Comparison of ENCODE assay signal across 20 cellular contexts in the genomic region with DNA sequence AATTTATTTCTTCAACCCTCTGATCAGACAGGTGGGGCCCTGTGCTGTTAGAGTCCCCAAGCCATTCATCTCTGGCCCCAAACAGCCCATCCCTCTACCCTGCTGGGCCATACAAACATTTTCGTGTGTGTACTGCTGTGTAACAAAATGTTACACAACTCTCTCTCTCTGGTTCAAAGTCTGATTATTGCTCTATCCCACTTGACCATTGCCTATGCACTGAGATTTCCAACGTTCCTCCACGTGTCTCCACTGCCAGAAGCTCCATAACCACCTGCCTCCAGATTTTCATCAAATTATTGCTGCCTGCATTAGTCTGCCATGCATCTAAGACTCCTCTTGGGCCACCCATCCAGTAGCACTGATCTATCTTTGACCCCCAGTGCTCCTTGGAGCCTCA.
DNase-seq lines count a peak whose midpoint lies in the region; ATAC-seq, FAIRE-seq and TF ChIP-seq lines count a peak whose summit lies in the region.
"Had no signal": no experiment of that assay in that cellular context is flagged by ENCODE, and none has a peak within 500 bp of the region (broad histone marks: within the 10 kb centered on the region; RNA-seq: fewer than 3 reads in every experiment).

No MANE protein-coding gene starts in this region.

- TF ChIP-seq POLR2A in HepG2 (IDR thresholded peaks at IDR 0.05; ENCODE audit: insufficient read depth in 1 of 2, low read depth in 2 of 2, low read length in 2 of 2): no peak
- TF ChIP-seq POLR2A in right lobe of liver (IDR thresholded peaks at IDR 0.05): no peak

- no peak overlapping the region for H3K4me3 Mint-ChIP-seq in H9
- H3K4me3 Mint-ChIP-seq: B cell; CD4-positive, alpha-beta T cell; CD8-positive, alpha-beta T cell had no signal

- peaks cover 25% of the 10 kb centered on the region for H3K4me1 ChIP-seq in HepG2 (ENCODE audit: insufficient read depth, low read length)
- peaks cover 0 to 14% (median 0%) of the 10 kb centered on the region in 4 donors for H3K4me1 ChIP-seq in right lobe of liver
- no peaks in the 10 kb centered on the region for H3K4me1 ChIP-seq in H9 (ENCODE audit: insufficient read depth, low read length)
- H3K4me1 ChIP-seq: A549, Caco-2 had no signal

- no peak overlapping the region for H2BK5ac ChIP-seq in H9 (ENCODE audit: insufficient read length, low read length)

- no peaks in the 10 kb centered on the region; the same call in 1 of the 2 replicates for H3K27me3 Mint-ChIP-seq in H9 (ENCODE audit: low read depth)
- H3K27me3 Mint-ChIP-seq: B cell; CD4-positive, alpha-beta T cell had no signal

- BruUV-seq in HepG2 (replicated peaks; lab: Mats Ljungman, UMichigan): no TSS peak

- H2AK5ac ChIP-seq in H9 (ENCODE audit: insufficient read length, low read length): no peak overlapping the region

- peaks cover 0 to 33% of the 10 kb centered on the region in 2 experiments; a peak in 2 of 5 replicates for H3K9me3 Mint-ChIP-seq in H9
- H3K9me3 Mint-ChIP-seq: CD4-positive, alpha-beta T cell; CD8-positive, alpha-beta T cell had no signal

- no peak overlapping the region for H4K5ac ChIP-seq in H9 (ENCODE audit: insufficient read length, low read depth, low read length)

- H2AFZ ChIP-seq in HepG2 (ENCODE audit: low read length) (no peak overlapping the region), H9 (ENCODE audit: low read length) (no peak overlapping the region)

- DNase-seq in HuH-7 (ENCODE audit: low spot score) (peak; percentile 26), HepG2 (ENCODE audit: low spot score) (peak; percentile 39), right lobe of liver (peak in 1 of 3 donors; percentile 44), H9 (no peak)
- DNase-seq: AML-193; Caco-2; Calu3; CD4-positive, alpha-beta T cell; CD8-positive, alpha-beta T cell; DMS79 treated with DMSO at 0.1 percent for 48 hours; GF-D8 had no signal

- no peak overlapping the region for H3T11ph ChIP-seq in H9 (ENCODE audit: low read length)

- no peaks in the 10 kb centered on the region for H3K79me1 ChIP-seq in H9 (ENCODE audit: insufficient read depth, low read depth, low read length, poor library complexity, severe bottlenecking)

- H4K8ac ChIP-seq in H9 (replicated peaks; ENCODE audit: insufficient read length, low read depth, low read length): no peak overlapping the region

- no peak overlapping the region for H3K4ac ChIP-seq in H9 (ENCODE audit: low read depth, low read length)

- H3K9ac ChIP-seq in HepG2 (ENCODE audit: insufficient read depth, low read depth, low read length): no peak overlapping the region
- no peak overlapping the region for H3K9ac ChIP-seq in H9 (ENCODE audit: extremely low read depth, insufficient read length, low read length)
- H3K9ac ChIP-seq: BLaER1 treated with 17β-estradiol and CSF1 and Interleukin-3, amounts not matched to agents 10 nM and 100 nM had no signal

- 0% methylated on average over 3 of the region's 3 CpGs for WGBS in HepG2 (ENCODE audit: low lambda C conversion rate)
- WGBS in right lobe of liver (ENCODE audit: insufficient coverage, low coverage, low lambda C conversion rate, missing lambda C conversion rate): 21% methylated on average over 3 of the region's 3 CpGs
- WGBS in H9 (ENCODE audit: extremely low coverage, insufficient read length, low lambda C conversion rate): no CpG with 5 or more reads among the region's 3 CpGs

- no peaks in the 10 kb centered on the region for H3K9me3 ChIP-seq in HepG2 (ENCODE audit: low read length)
- no peaks in the 10 kb centered on the region for H3K9me3 ChIP-seq in right lobe of liver
- no peaks in the 10 kb centered on the region for H3K9me3 ChIP-seq in H9 (ENCODE audit: control insufficient read depth, low read depth, low read length)
- H3K9me3 ChIP-seq: A549, Caco-2 had no signal

- no peak overlapping the region for H3K4me2 ChIP-seq in HepG2 (ENCODE audit: low read depth, low read length)
- H3K4me2 ChIP-seq in H9 (ENCODE audit: insufficient read depth, insufficient read length, low read length): no peak overlapping the region
- H3K4me2 ChIP-seq: A549; BLaER1 treated with 17β-estradiol and CSF1 and Interleukin-3, amounts not matched to agents 10 nM and 100 nM had no signal

- no peaks in the 10 kb centered on the region for H3K4me1 Mint-ChIP-seq in H9
- H3K4me1 Mint-ChIP-seq: B cell had no signal

- no peak overlapping the region for H3K18ac ChIP-seq in H9 (ENCODE audit: insufficient read length, low read depth, low read length)

- H3K79me2 ChIP-seq in HepG2 (ENCODE audit: insufficient read depth, low read length) (no peaks in the 10 kb centered on the region), H9 (ENCODE audit: insufficient read depth, low read length) (no peaks in the 10 kb centered on the region)

- in situ Hi-C loops in HepG2 (cut with HindIII; ENCODE audit: extremely low pct_ligation_motif_present, low pct_unique_long_range_greater_than_20kb): no loop called here

- POLR2A ChIA-PET in HepG2 (lab: Yijun Ruan, JAX): no interaction called here

- intact Hi-C loops in HepG2 (cut with micrococcal nuclease; ENCODE audit: unreplicated experiment) (no loop called here), right lobe of liver (cut with DNase I) (no loop called here)

- no peak for TF ChIP-seq RAD21 in HepG2 (CRISPR knock-in tag; IDR thresholded peaks at IDR 0.05)

- no peak overlapping the region for H3K27ac Mint-ChIP-seq in H9
- H3K27ac Mint-ChIP-seq: B cell; CD4-positive, alpha-beta T cell; CD8-positive, alpha-beta T cell had no signal

- no peak overlapping the region for H2BK20ac ChIP-seq in H9 (ENCODE audit: low read depth, low read length, poor library complexity, severe bottlenecking)

- H3K23ac ChIP-seq in H9 (ENCODE audit: insufficient read length, low read depth, low read length): no peak overlapping the region

- H3K36me3 ChIP-seq in HepG2 (replicated peaks in 1 of 2; ENCODE audit: control insufficient read depth in 1 of 2, insufficient read depth in 2 of 2, low read length in 2 of 2) (no peaks in the 10 kb centered on the region), right lobe of liver (no peaks in the 10 kb centered on the region)
- H3K36me3 ChIP-seq: BLaER1 treated with 17β-estradiol and CSF1 and Interleukin-3, amounts not matched to agents 10 nM and 100 nM had no signal

- TF ChIP-seq EP300 in HepG2 (IDR thresholded peaks at IDR 0.05; ENCODE audit: low read depth in 2 of 2, low read length in 2 of 2) (no peak), HepG2 (CRISPR knock-in tag; IDR thresholded peaks at IDR 0.05; ENCODE audit: borderline replicate concordance) (no peak)

- CTCF ChIA-PET in HepG2 (lab: Yijun Ruan, JAX; ENCODE audit: low intra/inter-chr PET ratio, low total read pairs): no interaction called here

- H3K27ac ChIP-seq in HepG2 (ENCODE audit: extremely low read length, insufficient read depth, low read length) (no peak overlapping the region), right lobe of liver (no peak overlapping the region), H9 (ENCODE audit: insufficient read length, low read depth, low read length) (no peak overlapping the region)
- H3K27ac ChIP-seq: 22Rv1; A549; BLaER1 treated with 17β-estradiol and CSF1 and Interleukin-3, amounts not matched to agents 10 nM and 100 nM; C4-2B had no signal

- H3K36me3 Mint-ChIP-seq in H9 (ENCODE audit: insufficient read depth in 1 of 3, low read depth in 3 of 3): peaks cover 0 to 6% (median 0%) of the 10 kb centered on the region in 3 experiments; a peak in 2 of 7 replicates
- H3K36me3 Mint-ChIP-seq: CD8-positive, alpha-beta T cell had no signal

- H2BK15ac ChIP-seq in H9 (ENCODE audit: low read depth, low read length): no peak overlapping the region

- H3K23me2 ChIP-seq in H9 (ENCODE audit: insufficient read length, low read depth, low read length, poor library complexity, severe bottlenecking): no peaks in the 10 kb centered on the region

- H2BK120ac ChIP-seq in H9 (ENCODE audit: low read depth, low read length, poor library complexity, severe bottlenecking): no peak overlapping the region

- no peak overlapping the region for H3K14ac ChIP-seq in H9 (ENCODE audit: insufficient read depth, low read length)

- TF ChIP-seq CTCF in HepG2 (CRISPR knock-in tag; IDR thresholded peaks at IDR 0.05) (no peak), right lobe of liver (IDR thresholded peaks at IDR 0.05) (no peak), H9 (conservative IDR thresholded peaks at IDR 0.05) (no peak)

- no peaks in the 10 kb centered on the region for H4K20me1 ChIP-seq in HepG2 (ENCODE audit: insufficient read depth, low read length)
- H4K20me1 ChIP-seq in H9 (ENCODE audit: control insufficient read depth, insufficient read depth, insufficient read length): no peaks in the 10 kb centered on the region
- H4K20me1 ChIP-seq: BLaER1 treated with 17β-estradiol and CSF1 and Interleukin-3, amounts not matched to agents 10 nM and 100 nM had no signal

- ATAC-seq in HepG2 (peak; percentile 46; the same call in 2 of the 3 replicates), right lobe of liver (peak; percentile 31 to 80 (median 58)), HG03280 (IDR thresholded peaks at IDR 0.05; ENCODE audit: unreplicated experiment) (no peak)
- ATAC-seq: A549; CD8-positive, alpha-beta T cell had no signal

- H3K4me3 ChIP-seq in HepG2 (replicated peaks in 1 of 3; ENCODE audit: insufficient read depth in 1 of 3, low read depth in 2 of 3, low read length in 3 of 3) (no peak overlapping the region), right lobe of liver (no peak overlapping the region)
- H3K4me3 ChIP-seq: A549; BLaER1 treated with 17β-estradiol and CSF1 and Interleukin-3, amounts not matched to agents 10 nM and 100 nM had no signal

- no peak overlapping the region for H4K91ac ChIP-seq in H9 (ENCODE audit: insufficient read length, low read depth, low read length)

- no peak overlapping the region for H2BK12ac ChIP-seq in H9 (ENCODE audit: insufficient read length, low read depth, low read length)

- H3K56ac ChIP-seq in H9 (ENCODE audit: insufficient read length, low read depth, low read length): no peak overlapping the region

- H3K27me3 ChIP-seq in HepG2 (ENCODE audit: control insufficient read depth in 1 of 2, insufficient read depth in 2 of 2, low read length in 2 of 2) (no peaks in the 10 kb centered on the region), right lobe of liver (no peaks in the 10 kb centered on the region), H9 (ENCODE audit: insufficient read depth, low read length) (no peaks in the 10 kb centered on the region)
- H3K27me3 ChIP-seq: BLaER1 treated with 17β-estradiol and CSF1 and Interleukin-3, amounts not matched to agents 10 nM and 100 nM had no signal

- no peak for FAIRE-seq in HepG2 (lab: Jason Lieb, UNC)
- FAIRE-seq: A549, D721Med, G401.6, GM12891 had no signal

TF ChIP-seq in HepG2, 621 proteins besides CTCF, POLR2A, EP300 and RAD21 (continues in another document):
- TF ChIP-seq, protein P1, sequence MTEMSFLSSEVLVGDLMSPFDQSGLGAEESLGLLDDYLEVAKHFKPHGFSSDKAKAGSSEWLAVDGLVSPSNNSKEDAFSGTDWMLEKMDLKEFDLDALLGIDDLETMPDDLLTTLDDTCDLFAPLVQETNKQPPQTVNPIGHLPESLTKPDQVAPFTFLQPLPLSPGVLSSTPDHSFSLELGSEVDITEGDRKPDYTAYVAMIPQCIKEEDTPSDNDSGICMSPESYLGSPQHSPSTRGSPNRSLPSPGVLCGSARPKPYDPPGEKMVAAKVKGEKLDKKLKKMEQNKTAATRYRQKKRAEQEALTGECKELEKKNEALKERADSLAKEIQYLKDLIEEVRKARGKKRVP (CRISPR knock-in tag; IDR thresholded peaks at IDR 0.05): peak in 1 of 2 experiments; percentile 23; a peak in 1 of 4 replicates
